In the genomic region with DNA sequence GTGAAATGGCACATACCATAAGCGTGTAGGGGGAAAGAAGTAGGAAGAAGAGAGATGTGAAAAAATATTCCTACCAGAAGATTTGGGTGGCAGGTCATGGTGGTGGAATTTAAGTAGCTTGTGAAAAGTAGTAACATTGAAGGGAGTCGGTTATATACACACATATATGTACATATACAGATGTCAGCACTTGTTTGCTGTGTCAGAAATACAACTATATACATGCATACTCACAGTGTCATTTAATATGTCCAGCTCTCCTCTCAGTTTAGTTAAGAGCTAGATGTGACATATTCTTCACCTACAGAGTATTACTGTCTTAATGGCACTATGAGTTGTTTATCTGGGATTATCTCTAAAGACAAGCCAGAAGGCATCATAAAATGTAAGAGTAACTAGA, we compare ENCODE assay signal across 22 cellular contexts.
"Had no signal": no experiment of that assay in that cellular context is flagged by ENCODE, and none has a peak within 500 bp of the region (broad histone marks: within the 10 kb centered on the region; RNA-seq: fewer than 3 reads in every experiment).

No MANE protein-coding gene starts in this region.

- H3K27me3 ChIP-seq: esophagus squamous epithelium, gastroesophageal sphincter, heart left ventricle, hepatocyte, left lung had no signal

- H3K4me2 ChIP-seq: hepatocyte had no signal

- H3K79me2 ChIP-seq: hepatocyte had no signal

- DNase-seq: cerebellar nuclear complex; dermis blood vessel endothelial cell; effector CD8-positive, alpha-beta T cell; effector memory CD8-positive, alpha-beta T cell; endodermal cell; erythroblast; esophagus squamous epithelium; foreskin fibroblast; heart left ventricle; hypothalamus; immature natural killer cell; left cardiac atrium; left lung; left ventricle myocardium superior; lower lobe of right lung; mesendoderm; midbrain had no signal

- H3K27ac ChIP-seq: coronary artery, epithelial cell of prostate, esophagus squamous epithelium, gastroesophageal sphincter, heart left ventricle, hepatocyte, left lung, lower lobe of right lung had no signal

- H3K4me1 ChIP-seq: esophagus squamous epithelium, gastroesophageal sphincter, heart left ventricle, left lung, lower lobe of right lung had no signal

- H3K9me3 ChIP-seq: esophagus squamous epithelium, gastroesophageal sphincter, heart left ventricle, left lung, lower lobe of right lung had no signal

- H3K36me3 ChIP-seq: esophagus squamous epithelium, gastroesophageal sphincter, heart left ventricle, left lung, lower lobe of right lung had no signal

- ATAC-seq: effector memory CD8-positive, alpha-beta T cell; esophagus mucosa; gastroesophageal sphincter; heart left ventricle; left cardiac atrium; left ventricle myocardium superior; lower lobe of right lung had no signal

- H2AFZ ChIP-seq: hepatocyte had no signal

- H3K4me3 ChIP-seq: coronary artery, esophagus squamous epithelium, gastroesophageal sphincter, heart left ventricle, hepatocyte, left lung, lower lobe of right lung had no signal
